Comparison of ENCODE assay signal across 20 cellular contexts in genomic region chr1:87404306-87404705, GRCh38.
A peak's percentile ranks its signal among the peaks of the same experiment; 100 is the strongest.
DNase-seq lines count a peak whose midpoint lies in the region; ATAC-seq, FAIRE-seq and TF ChIP-seq lines count a peak whose summit lies in the region.
"Had no signal": no experiment of that assay in that cellular context is flagged by ENCODE, and none has a peak within 500 bp of the region (broad histone marks: within the 10 kb centered on the region; RNA-seq: fewer than 3 reads in every experiment).

No MANE protein-coding gene starts in this region.

- no peak overlapping the region for H3K4me3 ChIP-seq in CD4-positive, alpha-beta memory T cell (ENCODE audit: low read length in 2 of 2)
- H3K4me3 ChIP-seq in RWPE2 (ENCODE audit: severe bottlenecking) (no peak overlapping the region), pancreas (no peak overlapping the region)
- H3K4me3 ChIP-seq: BLaER1 treated with 17β-estradiol and CSF1 and Interleukin-3, amounts not matched to agents 10 nM and 100 nM; PC-9; SK-N-MC; upper lobe of left lung had no signal

- POLR2A ChIA-PET in activated CD4-positive, alpha-beta T cell treated with anti-CD3 and anti-CD28 coated beads for 36 hours (lab: Charles Lee), result interaction anchor here (1.4 kb wide), 1 partner anchor 74 kb away, joined by 4 read pairs; no protein-coding TSS in a partner anchor
- POLR2A ChIA-PET in CD4-positive, alpha-beta memory T cell (lab: Charles Lee; ENCODE audit: partially characterized antibody), result interaction anchor here (1.0 to 3.4 kb wide), 5 partner anchors 32 to 74 kb away, joined by 3 to 34 read pairs (median 7); partner anchors contain the start of gene LMO4

- TF ChIP-seq CTCF in RWPE2 (IDR thresholded peaks at IDR 0.05; ENCODE audit: poor library complexity, severe bottlenecking), result no peak
- no peak for TF ChIP-seq CTCF in pancreas (IDR thresholded peaks at IDR 0.05)

- no peak overlapping the region for H3K27ac ChIP-seq in CD4-positive, alpha-beta memory T cell (ENCODE audit: low read depth, low read length)
- H3K27ac ChIP-seq in RWPE2 (ENCODE audit: poor library complexity, severe bottlenecking) (no peak overlapping the region), pancreas (no peak overlapping the region)
- H3K27ac ChIP-seq: BLaER1 treated with 17β-estradiol and CSF1 and Interleukin-3, amounts not matched to agents 10 nM and 100 nM; KMS-11; PC-9; SK-N-MC; upper lobe of left lung had no signal

- no peak overlapping the region for H3K27ac Mint-ChIP-seq in activated CD4-positive, alpha-beta T cell treated with anti-CD3 and anti-CD28 coated beads for 36 hours
- H3K27ac Mint-ChIP-seq in CD4-positive, alpha-beta memory T cell, result peak overlapping the region; percentile 3 to 92 (median 50)
- H3K27ac Mint-ChIP-seq in activated naive CD8-positive, alpha-beta T cell treated with anti-CD3 and anti-CD28 coated beads, Interleukin-2, amount 50 U/mL, for 24 hours, result peak overlapping the region; percentile 7

- H3K4me3 Mint-ChIP-seq in activated CD4-positive, alpha-beta T cell treated with anti-CD3 and anti-CD28 coated beads for 36 hours, result no peak overlapping the region
- peak overlapping the region in 4 of 8 donors; percentile 0 to 22 (median 4) for H3K4me3 Mint-ChIP-seq in CD4-positive, alpha-beta memory T cell
- H3K4me3 Mint-ChIP-seq in activated naive CD8-positive, alpha-beta T cell treated with anti-CD3 and anti-CD28 coated beads, Interleukin-2, amount 50 U/mL, for 24 hours, result no peak overlapping the region
- H3K4me3 Mint-ChIP-seq: neural crest cell had no signal

- H3K36me3 Mint-ChIP-seq in activated CD4-positive, alpha-beta T cell treated with anti-CD3 and anti-CD28 coated beads for 36 hours (ENCODE audit: low read depth), result no peaks in the 10 kb centered on the region
- no peaks in the 10 kb centered on the region for H3K36me3 Mint-ChIP-seq in CD4-positive, alpha-beta memory T cell
- no peaks in the 10 kb centered on the region for H3K36me3 Mint-ChIP-seq in activated naive CD8-positive, alpha-beta T cell treated with anti-CD3 and anti-CD28 coated beads, Interleukin-2, amount 50 U/mL, for 24 hours (ENCODE audit: low read depth)

- no peaks in the 10 kb centered on the region for H3K36me3 ChIP-seq in CD4-positive, alpha-beta memory T cell (ENCODE audit: insufficient read depth, low read length)
- H3K36me3 ChIP-seq in RWPE2 (ENCODE audit: low read depth), result no peaks in the 10 kb centered on the region
- no peaks in the 10 kb centered on the region for H3K36me3 ChIP-seq in pancreas
- H3K36me3 ChIP-seq: BLaER1 treated with 17β-estradiol and CSF1 and Interleukin-3, amounts not matched to agents 10 nM and 100 nM; upper lobe of left lung had no signal

- no peak for FAIRE-seq in pancreas (lab: Jason Lieb, UNC)
- FAIRE-seq: endometrium had no signal

- intact Hi-C loops in activated CD4-positive, alpha-beta T cell treated with anti-CD3 and anti-CD28 coated beads for 36 hours (cut with DNase I, micrococcal nuclease), result loop anchor here (1.0 to 5.0 kb wide), 3 partner anchors 69 to 252 kb away; no protein-coding TSS in a partner anchor
- intact Hi-C loops in CD4-positive, alpha-beta memory T cell (cut with micrococcal nuclease), result loop anchor here (1.0 to 5.0 kb wide), 2 partner anchors 48 to 71 kb away; no protein-coding TSS in a partner anchor
- intact Hi-C loops in pancreas (cut with DNase I), result no loop called here

- 78 to 87% methylated on average over 3 of the region's 3 CpGs for WGBS in pancreas, 2 donors

- H3K27me3 ChIP-seq in CD4-positive, alpha-beta memory T cell (ENCODE audit: insufficient read depth, low read length), result no peaks in the 10 kb centered on the region
- H3K27me3 ChIP-seq in RWPE2 (ENCODE audit: insufficient read depth, poor library complexity, severe bottlenecking), result no peaks in the 10 kb centered on the region
- no peaks in the 10 kb centered on the region for H3K27me3 ChIP-seq in pancreas
- H3K27me3 ChIP-seq: BLaER1 treated with 17β-estradiol and CSF1 and Interleukin-3, amounts not matched to agents 10 nM and 100 nM; upper lobe of left lung had no signal

- peak; percentile 30 for DNase-seq in activated CD4-positive, alpha-beta T cell treated with anti-CD3 and anti-CD28 coated beads for 36 hours
- no peak for DNase-seq in activated CD4-positive, alpha-beta T cell treated with anti-CD3 and anti-CD28 coated beads, Interleukin-2, amount 50 U/mL, for 4 hours
- DNase-seq in CD4-positive, alpha-beta memory T cell, result peak; percentile 50 to 73 (median 55)
- DNase-seq in RWPE2 (ENCODE audit: low spot score), result no peak
- DNase-seq in activated naive CD8-positive, alpha-beta T cell treated with anti-CD3 and anti-CD28 coated beads, Interleukin-2, amount 50 U/mL, for 24 hours, result no peak
- DNase-seq in Kasumi-1 (lab: John Stamatoyannopoulos, UW), result no peak
- no peak for DNase-seq in pancreas
- DNase-seq in NOMO-1 treated with DMSO at 0.1 percent for 48 hours (lab: John Stamatoyannopoulos, UW; ENCODE audit: unreplicated experiment), result no peak
- DNase-seq: amygdala; DMS153; NCI-H1092; NCI-H524; stimulated activated naive CD4-positive, alpha-beta T cell; upper lobe of left lung had no signal

- peaks cover 17% of the 10 kb centered on the region for H3K4me1 Mint-ChIP-seq in activated CD4-positive, alpha-beta T cell treated with anti-CD3 and anti-CD28 coated beads for 36 hours
- H3K4me1 Mint-ChIP-seq in CD4-positive, alpha-beta memory T cell, result peaks cover 18 to 35% (median 24%) of the 10 kb centered on the region in 4 donors
- peaks cover 11% of the 10 kb centered on the region for H3K4me1 Mint-ChIP-seq in activated naive CD8-positive, alpha-beta T cell treated with anti-CD3 and anti-CD28 coated beads, Interleukin-2, amount 50 U/mL, for 24 hours

- peak; percentile 96 for ATAC-seq in activated CD4-positive, alpha-beta T cell treated with anti-CD3 and anti-CD28 coated beads for 36 hours
- ATAC-seq in RWPE2 (ENCODE audit: low read depth), result peak; percentile 76
- ATAC-seq in activated naive CD8-positive, alpha-beta T cell treated with anti-CD3 and anti-CD28 coated beads, Interleukin-2, amount 50 U/mL, for 24 hours, result peak; percentile 93
- no peak for ATAC-seq in pancreas

- CTCF ChIA-PET in activated CD4-positive, alpha-beta T cell treated with anti-CD3 and anti-CD28 coated beads for 36 hours (lab: Charles Lee), result interaction anchor here (0.8 to 1.6 kb wide), 5 partner anchors 18 to 78 kb away, joined by 3 to 6 read pairs (median 5); no protein-coding TSS in a partner anchor
- CTCF ChIA-PET in CD4-positive, alpha-beta memory T cell (lab: Charles Lee; ENCODE audit: partially characterized antibody), result interaction anchor here (0.9 to 3.7 kb wide), 4 partner anchors 70 to 78 kb away, joined by 3 to 18 read pairs (median 10); no protein-coding TSS in a partner anchor

- peaks cover 22% of the 10 kb centered on the region for H3K4me1 ChIP-seq in CD4-positive, alpha-beta memory T cell (ENCODE audit: insufficient read depth, low read length)
- peaks cover 11% of the 10 kb centered on the region for H3K4me1 ChIP-seq in RWPE2 (ENCODE audit: insufficient read depth, poor library complexity, severe bottlenecking)
- H3K4me1 ChIP-seq in pancreas, result no peaks in the 10 kb centered on the region
- H3K4me1 ChIP-seq: upper lobe of left lung had no signal

- H3K9me3 ChIP-seq in CD4-positive, alpha-beta memory T cell (ENCODE audit: control insufficient read depth in 1 of 2, low read length in 2 of 2), result no peaks in the 10 kb centered on the region
- H3K9me3 ChIP-seq in RWPE2 (ENCODE audit: severe bottlenecking) (no peaks in the 10 kb centered on the region), pancreas (no peaks in the 10 kb centered on the region)
- H3K9me3 ChIP-seq: upper lobe of left lung had no signal

- H3K27me3 Mint-ChIP-seq in activated CD4-positive, alpha-beta T cell treated with anti-CD3 and anti-CD28 coated beads for 36 hours, result peaks cover 17% of the 10 kb centered on the region
- no peaks in the 10 kb centered on the region for H3K27me3 Mint-ChIP-seq in CD4-positive, alpha-beta memory T cell
- peaks cover 8% of the 10 kb centered on the region for H3K27me3 Mint-ChIP-seq in activated naive CD8-positive, alpha-beta T cell treated with anti-CD3 and anti-CD28 coated beads, Interleukin-2, amount 50 U/mL, for 24 hours

- no peaks in the 10 kb centered on the region for H3K9me3 Mint-ChIP-seq in activated CD4-positive, alpha-beta T cell treated with anti-CD3 and anti-CD28 coated beads for 36 hours (ENCODE audit: low read depth)
- no peaks in the 10 kb centered on the region for H3K9me3 Mint-ChIP-seq in CD4-positive, alpha-beta memory T cell
- H3K9me3 Mint-ChIP-seq in activated naive CD8-positive, alpha-beta T cell treated with anti-CD3 and anti-CD28 coated beads, Interleukin-2, amount 50 U/mL, for 24 hours, result no peaks in the 10 kb centered on the region

Comparison
In these comparisons a context has a peak if more than half of its experiments do, and no peak if none do; other contexts are left out.
1. DNase-seq: peak in activated CD4-positive, alpha-beta T cell treated with anti-CD3 and anti-CD28 coated beads for 36 hours (single experiment) and CD4-positive, alpha-beta memory T cell (5 of 5); none in activated CD4-positive, alpha-beta T cell treated with anti-CD3 and anti-CD28 coated beads, Interleukin-2, amount 50 U/mL, for 4 hours (0 of 2), RWPE2 (single experiment), activated naive CD8-positive, alpha-beta T cell treated with anti-CD3 and anti-CD28 coated beads, Interleukin-2, amount 50 U/mL, for 24 hours (single experiment), Kasumi-1 (0 of 2), pancreas (0 of 6) and NOMO-1 treated with DMSO at 0.1 percent for 48 hours (single experiment).
2. ATAC-seq: peak in activated CD4-positive, alpha-beta T cell treated with anti-CD3 and anti-CD28 coated beads for 36 hours (single experiment), RWPE2 (single experiment) and activated naive CD8-positive, alpha-beta T cell treated with anti-CD3 and anti-CD28 coated beads, Interleukin-2, amount 50 U/mL, for 24 hours (single experiment); none in pancreas (0 of 4).
3. intact Hi-C loops: an anchor here in activated CD4-positive, alpha-beta T cell treated with anti-CD3 and anti-CD28 coated beads for 36 hours (1.0 to 5.0 kb wide) and CD4-positive, alpha-beta memory T cell (1.0 to 5.0 kb wide); none called in pancreas.